Comparison of ENCODE assay signal across 1 cellular context in genomic region chr3:113946831-113947230, GRCh38.
TF ChIP-seq lines count a peak whose summit lies in the region.

No MANE protein-coding gene starts in this region.

TF ChIP-seq in A549, 52 proteins besides CTCF, POLR2A, EP300 and RAD21 (continued from another document):
- no peak for TF ChIP-seq FOSB (CRISPR knock-in tag; IDR thresholded peaks at IDR 0.05)
